2 cellular contexts compared by ENCODE assay signal in genomic region chr14:69567563-69567962, GRCh38.
TF ChIP-seq lines count a peak whose summit lies in the region.

No MANE protein-coding gene starts in this region.

TF ChIP-seq in A549, 52 proteins besides CTCF, POLR2A, EP300 and RAD21 (continued from another document):
- TF ChIP-seq REST (IDR thresholded peaks at IDR 0.05), result peak; percentile 18; the same call in 1 of the 2 replicates
- TF ChIP-seq RFX5 (IDR thresholded peaks at IDR 0.05), result no peak
- no peak for TF ChIP-seq SREBF2 (IDR thresholded peaks at IDR 0.05)
- TF ChIP-seq MAX (IDR thresholded peaks at IDR 0.05), result no peak

TF ChIP-seq in GM23338, 12 proteins besides CTCF, POLR2A, EP300 and RAD21 (continued from another document):
- TF ChIP-seq REST (IDR thresholded peaks at IDR 0.05; ENCODE audit: unreplicated experiment), result peak; percentile 20
